Comparison of ENCODE assay signal across 20 cellular contexts in genomic region chr10:61877882-61878281, GRCh38.
"Had no signal": no experiment of that assay in that cellular context is flagged by ENCODE, and none has a peak within 500 bp of the region (broad histone marks: within the 10 kb centered on the region; RNA-seq: fewer than 3 reads in every experiment).

No MANE protein-coding gene starts in this region.

- H3K9me3 Mint-ChIP-seq: endodermal cell; immature natural killer cell; memory B cell; naive thymus-derived CD8-positive, alpha-beta T cell; stimulated activated naive B cell treated with anti-CD40 and anti-IgM and Interleukin-4, amounts not matched to agents 10 μg/mL and 1 μg/mL and 100 μg/mL, for 72 hours; stimulated activated naive CD8-positive, alpha-beta T cell treated with anti-CD3 and anti-CD28 coated beads, Interleukin-15, amount 100 ng/mL, for 72 hours had no signal

- H3K27me3 Mint-ChIP-seq: memory B cell; stimulated activated naive B cell treated with anti-CD40 and anti-IgM and Interleukin-4, amounts not matched to agents 10 μg/mL and 1 μg/mL and 100 μg/mL, for 72 hours had no signal

- H3K36me3 Mint-ChIP-seq: immature natural killer cell; memory B cell; naive thymus-derived CD8-positive, alpha-beta T cell; stimulated activated naive B cell treated with anti-CD40 and anti-IgM and Interleukin-4, amounts not matched to agents 10 μg/mL and 1 μg/mL and 100 μg/mL, for 72 hours had no signal

- H3K4me3 Mint-ChIP-seq: endodermal cell; immature natural killer cell; memory B cell; naive thymus-derived CD8-positive, alpha-beta T cell; stimulated activated naive B cell treated with anti-CD40 and anti-IgM and Interleukin-4, amounts not matched to agents 10 μg/mL and 1 μg/mL and 100 μg/mL, for 72 hours; stimulated activated naive CD8-positive, alpha-beta T cell treated with anti-CD3 and anti-CD28 coated beads, Interleukin-15, amount 100 ng/mL, for 72 hours had no signal

- H3K27ac Mint-ChIP-seq: endodermal cell; immature natural killer cell; memory B cell; naive thymus-derived CD8-positive, alpha-beta T cell; stimulated activated naive CD8-positive, alpha-beta T cell treated with anti-CD3 and anti-CD28 coated beads, Interleukin-15, amount 100 ng/mL, for 72 hours had no signal

- DNase-seq: caudate nucleus; colonic mucosa; dermis blood vessel endothelial cell; effector CD4-positive, alpha-beta T cell; endodermal cell; gastrocnemius medialis; immature natural killer cell; left ventricle myocardium inferior; lower lobe of right lung; naive thymus-derived CD8-positive, alpha-beta T cell; occipital lobe; right lobe of liver; spleen; stimulated activated CD4-positive, alpha-beta T cell treated with anti-CD3 and anti-CD28 coated beads, Interleukin-15, amount 100 ng/mL, for 24 hours; stimulated activated CD4-positive, alpha-beta T cell treated with anti-CD3 and anti-CD28 coated beads, Interleukin-1b, Interleukin-23, amount 100 ng/mL, for 48 hours; stimulated activated CD4-positive, alpha-beta T cell treated with anti-CD3 and anti-CD28 coated beads, Interleukin-4, amount 100 ng/mL, for 24 hours; stimulated activated naive B cell treated with anti-CD40 and anti-IgM and Interleukin-4, amounts not matched to agents 10 μg/mL and 1 μg/mL and 100 μg/mL, for 72 hours; stimulated activated naive CD8-positive, alpha-beta T cell treated with anti-CD3 and anti-CD28 coated beads, Interleukin-15, amount 100 ng/mL, for 72 hours; testis had no signal
